1 cellular context compared by ENCODE assay signal in the genomic region with DNA sequence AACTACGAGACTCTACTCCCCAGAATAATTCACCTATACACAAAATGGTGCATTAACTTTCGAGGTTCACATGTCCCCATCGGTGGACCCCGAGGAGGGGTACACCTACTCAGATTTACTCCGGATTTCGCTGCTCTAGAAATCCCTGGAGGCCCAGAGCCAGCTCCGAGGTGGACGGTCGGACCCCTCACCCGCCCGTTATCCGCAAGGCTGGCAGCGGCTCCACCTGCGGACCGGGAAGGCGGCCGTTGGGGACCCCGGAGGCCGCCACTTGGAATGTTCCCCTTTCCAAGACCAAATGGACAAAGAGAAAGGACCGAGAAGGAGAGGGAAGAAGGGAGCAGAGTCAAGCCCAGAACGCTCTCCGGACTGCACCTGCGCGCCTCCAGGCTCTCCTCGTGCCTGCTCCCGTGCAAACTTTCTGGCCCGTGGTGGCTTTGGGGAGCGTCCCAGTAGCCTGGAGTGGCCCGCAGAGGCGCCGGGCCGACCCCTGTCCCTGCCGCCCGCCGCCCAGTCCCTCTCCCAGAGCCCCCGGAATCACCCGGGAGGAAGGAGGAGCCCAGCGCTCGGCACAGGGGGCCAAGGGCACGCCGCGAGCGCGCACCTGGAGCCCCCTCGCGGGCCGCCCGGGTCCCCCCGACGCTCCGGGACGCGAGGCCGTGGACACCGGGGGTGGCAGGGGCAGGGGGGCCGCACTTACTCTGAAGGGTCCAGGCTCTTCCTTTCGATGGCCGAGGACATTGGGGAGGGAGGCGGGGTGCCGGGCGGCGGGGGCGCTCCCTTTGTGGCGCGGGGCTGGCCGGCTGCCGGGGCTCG.
TF ChIP-seq lines count a peak whose summit lies in the region.

No MANE protein-coding gene starts in this region.

TF ChIP-seq in K562, 482 proteins besides CTCF, POLR2A, EP300 and RAD21 (continued from another document and continues in another):
- TF ChIP-seq, protein P1, sequence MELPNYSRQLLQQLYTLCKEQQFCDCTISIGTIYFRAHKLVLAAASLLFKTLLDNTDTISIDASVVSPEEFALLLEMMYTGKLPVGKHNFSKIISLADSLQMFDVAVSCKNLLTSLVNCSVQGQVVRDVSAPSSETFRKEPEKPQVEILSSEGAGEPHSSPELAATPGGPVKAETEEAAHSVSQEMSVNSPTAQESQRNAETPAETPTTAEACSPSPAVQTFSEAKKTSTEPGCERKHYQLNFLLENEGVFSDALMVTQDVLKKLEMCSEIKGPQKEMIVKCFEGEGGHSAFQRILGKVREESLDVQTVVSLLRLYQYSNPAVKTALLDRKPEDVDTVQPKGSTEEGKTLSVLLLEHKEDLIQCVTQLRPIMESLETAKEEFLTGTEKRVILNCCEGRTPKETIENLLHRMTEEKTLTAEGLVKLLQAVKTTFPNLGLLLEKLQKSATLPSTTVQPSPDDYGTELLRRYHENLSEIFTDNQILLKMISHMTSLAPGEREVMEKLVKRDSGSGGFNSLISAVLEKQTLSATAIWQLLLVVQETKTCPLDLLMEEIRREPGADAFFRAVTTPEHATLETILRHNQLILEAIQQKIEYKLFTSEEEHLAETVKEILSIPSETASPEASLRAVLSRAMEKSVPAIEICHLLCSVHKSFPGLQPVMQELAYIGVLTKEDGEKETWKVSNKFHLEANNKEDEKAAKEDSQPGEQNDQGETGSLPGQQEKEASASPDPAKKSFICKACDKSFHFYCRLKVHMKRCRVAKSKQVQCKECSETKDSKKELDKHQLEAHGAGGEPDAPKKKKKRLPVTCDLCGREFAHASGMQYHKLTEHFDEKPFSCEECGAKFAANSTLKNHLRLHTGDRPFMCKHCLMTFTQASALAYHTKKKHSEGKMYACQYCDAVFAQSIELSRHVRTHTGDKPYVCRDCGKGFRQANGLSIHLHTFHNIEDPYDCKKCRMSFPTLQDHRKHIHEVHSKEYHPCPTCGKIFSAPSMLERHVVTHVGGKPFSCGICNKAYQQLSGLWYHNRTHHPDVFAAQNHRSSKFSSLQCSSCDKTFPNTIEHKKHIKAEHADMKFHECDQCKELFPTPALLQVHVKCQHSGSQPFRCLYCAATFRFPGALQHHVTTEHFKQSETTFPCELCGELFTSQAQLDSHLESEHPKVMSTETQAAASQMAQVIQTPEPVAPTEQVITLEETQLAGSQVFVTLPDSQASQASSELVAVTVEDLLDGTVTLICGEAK (IDR thresholded peaks at IDR 0.05) = no peak
- TF ChIP-seq, protein P1 (CRISPR knock-in tag; IDR thresholded peaks at IDR 0.05) = no peak
- TF ChIP-seq FOXM1 (IDR thresholded peaks at IDR 0.05; ENCODE audit: low read depth) (no peak), FOXM1 (CRISPR knock-in tag; IDR thresholded peaks at IDR 0.05; ENCODE audit: low read depth) (no peak), NR2F6 (CRISPR knock-in tag; IDR thresholded peaks at IDR 0.05) (no peak), ZNF445 (CRISPR knock-in tag; IDR thresholded peaks at IDR 0.05; ENCODE audit: low read depth) (no peak), POLR3G (IDR thresholded peaks at IDR 0.05; ENCODE audit: extremely low read depth, insufficient read length, insufficient replicate concordance) (no peak), SP2 (IDR thresholded peaks at IDR 0.05; ENCODE audit: extremely low read depth, low read depth, low read length, poor library complexity, severe bottlenecking) (no peak), DMBX1 (CRISPR knock-in tag; IDR thresholded peaks at IDR 0.05; ENCODE audit: borderline replicate concordance) (no peak), L3MBTL2 (IDR thresholded peaks at IDR 0.05) (peak; percentile 24; the same call in 1 of the 2 replicates), HIVEP1 (CRISPR knock-in tag; IDR thresholded peaks at IDR 0.05) (no peak), CBX3 (IDR thresholded peaks at IDR 0.05; ENCODE audit: borderline replicate concordance in 1 of 2, low read length in 2 of 2) (no peak), POLR2G (IDR thresholded peaks at IDR 0.05; ENCODE audit: low read depth, low read length) (peak; percentile 67), MED1 (CRISPR knock-in tag; IDR thresholded peaks at IDR 0.05; ENCODE audit: borderline replicate concordance) (no peak), KAT7 (CRISPR knock-in tag; IDR thresholded peaks at IDR 0.05; ENCODE audit: borderline replicate concordance) (peak; percentile 1; the same call in 1 of the 2 replicates)
- TF ChIP-seq, protein P2, sequence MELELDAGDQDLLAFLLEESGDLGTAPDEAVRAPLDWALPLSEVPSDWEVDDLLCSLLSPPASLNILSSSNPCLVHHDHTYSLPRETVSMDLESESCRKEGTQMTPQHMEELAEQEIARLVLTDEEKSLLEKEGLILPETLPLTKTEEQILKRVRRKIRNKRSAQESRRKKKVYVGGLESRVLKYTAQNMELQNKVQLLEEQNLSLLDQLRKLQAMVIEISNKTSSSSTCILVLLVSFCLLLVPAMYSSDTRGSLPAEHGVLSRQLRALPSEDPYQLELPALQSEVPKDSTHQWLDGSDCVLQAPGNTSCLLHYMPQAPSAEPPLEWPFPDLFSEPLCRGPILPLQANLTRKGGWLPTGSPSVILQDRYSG (tag; conservative IDR thresholded peaks at IDR 0.05; ENCODE audit: low read depth) = no peak
- TF ChIP-seq, protein P3, sequence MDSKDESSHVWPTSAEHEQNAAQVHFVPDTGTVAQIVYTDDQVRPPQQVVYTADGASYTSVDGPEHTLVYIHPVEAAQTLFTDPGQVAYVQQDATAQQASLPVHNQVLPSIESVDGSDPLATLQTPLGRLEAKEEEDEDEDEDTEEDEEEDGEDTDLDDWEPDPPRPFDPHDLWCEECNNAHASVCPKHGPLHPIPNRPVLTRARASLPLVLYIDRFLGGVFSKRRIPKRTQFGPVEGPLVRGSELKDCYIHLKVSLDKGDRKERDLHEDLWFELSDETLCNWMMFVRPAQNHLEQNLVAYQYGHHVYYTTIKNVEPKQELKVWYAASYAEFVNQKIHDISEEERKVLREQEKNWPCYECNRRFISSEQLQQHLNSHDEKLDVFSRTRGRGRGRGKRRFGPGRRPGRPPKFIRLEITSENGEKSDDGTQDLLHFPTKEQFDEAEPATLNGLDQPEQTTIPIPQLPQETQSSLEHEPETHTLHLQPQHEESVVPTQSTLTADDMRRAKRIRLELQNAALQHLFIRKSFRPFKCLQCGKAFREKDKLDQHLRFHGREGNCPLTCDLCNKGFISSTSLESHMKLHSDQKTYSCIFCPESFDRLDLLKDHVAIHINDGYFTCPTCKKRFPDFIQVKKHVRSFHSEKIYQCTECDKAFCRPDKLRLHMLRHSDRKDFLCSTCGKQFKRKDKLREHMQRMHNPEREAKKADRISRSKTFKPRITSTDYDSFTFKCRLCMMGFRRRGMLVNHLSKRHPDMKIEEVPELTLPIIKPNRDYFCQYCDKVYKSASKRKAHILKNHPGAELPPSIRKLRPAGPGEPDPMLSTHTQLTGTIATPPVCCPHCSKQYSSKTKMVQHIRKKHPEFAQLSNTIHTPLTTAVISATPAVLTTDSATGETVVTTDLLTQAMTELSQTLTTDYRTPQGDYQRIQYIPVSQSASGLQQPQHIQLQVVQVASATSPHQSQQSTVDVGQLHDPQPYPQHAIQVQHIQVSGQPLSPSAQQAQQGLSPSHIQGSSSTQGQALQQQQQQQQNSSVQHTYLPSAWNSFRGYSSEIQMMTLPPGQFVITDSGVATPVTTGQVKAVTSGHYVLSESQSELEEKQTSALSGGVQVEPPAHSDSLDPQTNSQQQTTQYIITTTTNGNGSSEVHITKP (IDR thresholded peaks at IDR 0.05; ENCODE audit: partially characterized antibody) = peak; percentile 11
- TF ChIP-seq, protein P4, sequence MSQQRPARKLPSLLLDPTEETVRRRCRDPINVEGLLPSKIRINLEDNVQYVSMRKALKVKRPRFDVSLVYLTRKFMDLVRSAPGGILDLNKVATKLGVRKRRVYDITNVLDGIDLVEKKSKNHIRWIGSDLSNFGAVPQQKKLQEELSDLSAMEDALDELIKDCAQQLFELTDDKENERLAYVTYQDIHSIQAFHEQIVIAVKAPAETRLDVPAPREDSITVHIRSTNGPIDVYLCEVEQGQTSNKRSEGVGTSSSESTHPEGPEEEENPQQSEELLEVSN (IDR thresholded peaks at IDR 0.05; ENCODE audit: borderline replicate concordance in 1 of 2, extremely low read depth in 1 of 2, insufficient read depth in 1 of 2, insufficient read length in 1 of 2, low read depth in 1 of 2, low read length in 1 of 2, poor library complexity in 1 of 2, severe bottlenecking in 1 of 2) = peak in 1 of 2 experiments; percentile 50
- TF ChIP-seq, protein P5, sequence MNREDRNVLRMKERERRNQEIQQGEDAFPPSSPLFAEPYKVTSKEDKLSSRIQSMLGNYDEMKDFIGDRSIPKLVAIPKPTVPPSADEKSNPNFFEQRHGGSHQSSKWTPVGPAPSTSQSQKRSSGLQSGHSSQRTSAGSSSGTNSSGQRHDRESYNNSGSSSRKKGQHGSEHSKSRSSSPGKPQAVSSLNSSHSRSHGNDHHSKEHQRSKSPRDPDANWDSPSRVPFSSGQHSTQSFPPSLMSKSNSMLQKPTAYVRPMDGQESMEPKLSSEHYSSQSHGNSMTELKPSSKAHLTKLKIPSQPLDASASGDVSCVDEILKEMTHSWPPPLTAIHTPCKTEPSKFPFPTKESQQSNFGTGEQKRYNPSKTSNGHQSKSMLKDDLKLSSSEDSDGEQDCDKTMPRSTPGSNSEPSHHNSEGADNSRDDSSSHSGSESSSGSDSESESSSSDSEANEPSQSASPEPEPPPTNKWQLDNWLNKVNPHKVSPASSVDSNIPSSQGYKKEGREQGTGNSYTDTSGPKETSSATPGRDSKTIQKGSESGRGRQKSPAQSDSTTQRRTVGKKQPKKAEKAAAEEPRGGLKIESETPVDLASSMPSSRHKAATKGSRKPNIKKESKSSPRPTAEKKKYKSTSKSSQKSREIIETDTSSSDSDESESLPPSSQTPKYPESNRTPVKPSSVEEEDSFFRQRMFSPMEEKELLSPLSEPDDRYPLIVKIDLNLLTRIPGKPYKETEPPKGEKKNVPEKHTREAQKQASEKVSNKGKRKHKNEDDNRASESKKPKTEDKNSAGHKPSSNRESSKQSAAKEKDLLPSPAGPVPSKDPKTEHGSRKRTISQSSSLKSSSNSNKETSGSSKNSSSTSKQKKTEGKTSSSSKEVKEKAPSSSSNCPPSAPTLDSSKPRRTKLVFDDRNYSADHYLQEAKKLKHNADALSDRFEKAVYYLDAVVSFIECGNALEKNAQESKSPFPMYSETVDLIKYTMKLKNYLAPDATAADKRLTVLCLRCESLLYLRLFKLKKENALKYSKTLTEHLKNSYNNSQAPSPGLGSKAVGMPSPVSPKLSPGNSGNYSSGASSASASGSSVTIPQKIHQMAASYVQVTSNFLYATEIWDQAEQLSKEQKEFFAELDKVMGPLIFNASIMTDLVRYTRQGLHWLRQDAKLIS (CRISPR knock-in tag; IDR thresholded peaks at IDR 0.05) = no peak
- TF ChIP-seq, protein P6, sequence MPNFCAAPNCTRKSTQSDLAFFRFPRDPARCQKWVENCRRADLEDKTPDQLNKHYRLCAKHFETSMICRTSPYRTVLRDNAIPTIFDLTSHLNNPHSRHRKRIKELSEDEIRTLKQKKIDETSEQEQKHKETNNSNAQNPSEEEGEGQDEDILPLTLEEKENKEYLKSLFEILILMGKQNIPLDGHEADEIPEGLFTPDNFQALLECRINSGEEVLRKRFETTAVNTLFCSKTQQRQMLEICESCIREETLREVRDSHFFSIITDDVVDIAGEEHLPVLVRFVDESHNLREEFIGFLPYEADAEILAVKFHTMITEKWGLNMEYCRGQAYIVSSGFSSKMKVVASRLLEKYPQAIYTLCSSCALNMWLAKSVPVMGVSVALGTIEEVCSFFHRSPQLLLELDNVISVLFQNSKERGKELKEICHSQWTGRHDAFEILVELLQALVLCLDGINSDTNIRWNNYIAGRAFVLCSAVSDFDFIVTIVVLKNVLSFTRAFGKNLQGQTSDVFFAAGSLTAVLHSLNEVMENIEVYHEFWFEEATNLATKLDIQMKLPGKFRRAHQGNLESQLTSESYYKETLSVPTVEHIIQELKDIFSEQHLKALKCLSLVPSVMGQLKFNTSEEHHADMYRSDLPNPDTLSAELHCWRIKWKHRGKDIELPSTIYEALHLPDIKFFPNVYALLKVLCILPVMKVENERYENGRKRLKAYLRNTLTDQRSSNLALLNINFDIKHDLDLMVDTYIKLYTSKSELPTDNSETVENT (CRISPR knock-in tag; IDR thresholded peaks at IDR 0.05) = peak; percentile 16; the same call in 1 of the 2 replicates
- TF ChIP-seq, protein P7, sequence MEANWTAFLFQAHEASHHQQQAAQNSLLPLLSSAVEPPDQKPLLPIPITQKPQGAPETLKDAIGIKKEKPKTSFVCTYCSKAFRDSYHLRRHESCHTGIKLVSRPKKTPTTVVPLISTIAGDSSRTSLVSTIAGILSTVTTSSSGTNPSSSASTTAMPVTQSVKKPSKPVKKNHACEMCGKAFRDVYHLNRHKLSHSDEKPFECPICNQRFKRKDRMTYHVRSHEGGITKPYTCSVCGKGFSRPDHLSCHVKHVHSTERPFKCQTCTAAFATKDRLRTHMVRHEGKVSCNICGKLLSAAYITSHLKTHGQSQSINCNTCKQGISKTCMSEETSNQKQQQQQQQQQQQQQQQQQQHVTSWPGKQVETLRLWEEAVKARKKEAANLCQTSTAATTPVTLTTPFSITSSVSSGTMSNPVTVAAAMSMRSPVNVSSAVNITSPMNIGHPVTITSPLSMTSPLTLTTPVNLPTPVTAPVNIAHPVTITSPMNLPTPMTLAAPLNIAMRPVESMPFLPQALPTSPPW (CRISPR knock-in tag; IDR thresholded peaks at IDR 0.05) = 0 out of 2 replicates have a peak, but pooled peaks have one; percentile 3
